Comparison of ENCODE assay signal across 7 cellular contexts in the genomic region with DNA sequence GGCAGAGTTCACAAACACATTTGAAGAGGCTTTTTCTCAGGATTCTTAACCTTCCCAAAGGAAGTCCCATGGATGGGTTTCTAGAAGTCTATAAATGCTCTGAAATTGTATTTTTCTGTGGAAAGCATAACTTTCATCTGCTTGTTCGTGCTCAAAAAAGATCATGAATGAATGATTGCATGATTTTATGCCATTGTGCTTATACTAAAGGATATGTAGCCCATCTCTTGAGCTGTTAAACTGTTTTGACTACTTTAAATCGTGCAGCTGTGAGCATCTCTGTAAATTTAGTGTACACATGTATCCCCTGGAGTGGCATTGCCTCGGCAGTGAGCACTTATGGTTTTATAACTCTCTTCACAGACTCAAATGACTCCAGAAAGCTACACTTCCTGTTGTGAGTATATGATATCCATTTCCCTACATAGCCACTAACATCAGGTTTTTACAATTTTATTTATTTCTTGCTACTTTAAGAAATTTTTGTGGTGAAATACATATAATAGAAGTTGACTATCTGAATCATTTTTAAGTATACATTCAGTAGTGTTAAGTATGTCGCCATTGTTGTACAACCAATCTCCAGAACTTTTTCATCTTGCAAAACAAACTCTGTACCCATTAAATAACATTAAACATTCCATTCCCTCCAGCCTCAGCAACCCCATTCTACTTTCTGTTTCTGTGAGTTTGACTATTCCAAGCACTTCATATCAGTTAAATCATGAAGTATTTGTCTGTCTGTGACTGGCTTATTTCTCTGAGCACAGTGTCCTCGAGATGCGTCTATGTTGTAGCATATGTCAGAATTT. TPM values are rescaled to one million over a fixed set of nuclear protein-coding genes. Genes with fewer than 3 reads are reported as not detected.
A peak's percentile ranks its signal among the peaks of the same experiment; 100 is the strongest.
DNase-seq lines count a peak whose midpoint lies in the region; ATAC-seq and TF ChIP-seq lines count a peak whose summit lies in the region.

No MANE protein-coding gene starts in this region.

- no peaks in the 10 kb centered on the region for H3K9me3 Mint-ChIP-seq in progenitor cell of endocrine pancreas (ENCODE audit: low read depth)

- H3K9me3 ChIP-seq in GM23248 (ENCODE audit: low read depth) (no peaks in the 10 kb centered on the region), T-helper 17 cell (ENCODE audit: control insufficient read depth, low read length, poor library complexity, severe bottlenecking) (no peaks in the 10 kb centered on the region), smooth muscle cell (replicated peaks; ENCODE audit: low read depth) (no peaks in the 10 kb centered on the region)

- H3K9me2 ChIP-seq in GM23248 (ENCODE audit: insufficient read depth) = no peaks in the 10 kb centered on the region

- H3K4me1 Mint-ChIP-seq in T-helper 17 cell = peaks cover 70% of the 10 kb centered on the region
- H3K4me1 Mint-ChIP-seq in progenitor cell of endocrine pancreas (ENCODE audit: low read depth) = peaks cover 25% of the 10 kb centered on the region

- H3K4me1 ChIP-seq in GM23248 (ENCODE audit: insufficient read depth) (peaks cover 38% of the 10 kb centered on the region), smooth muscle cell (ENCODE audit: low read depth) (peaks cover 6% of the 10 kb centered on the region)

- H3K27me3 ChIP-seq in GM23248 (replicated peaks; ENCODE audit: insufficient read depth) = no peaks in the 10 kb centered on the region
- no peaks in the 10 kb centered on the region for H3K27me3 ChIP-seq in smooth muscle cell (ENCODE audit: low read depth)

- peak overlapping the region; percentile 96 for H3K4me2 ChIP-seq in GM23248 (ENCODE audit: unreplicated experiment)
- peak overlapping the region; percentile 99 for H3K4me2 ChIP-seq in smooth muscle cell

- H3K27ac Mint-ChIP-seq in T-helper 17 cell (peak overlapping the region; percentile 100), progenitor cell of endocrine pancreas (no peak overlapping the region)

- 19 to 22% methylated on average over 6 of the region's 6 CpGs for WGBS in GM23248 (ENCODE audit: low coverage in 1 of 2, low lambda C conversion rate in 2 of 2, missing lambda C conversion rate in 2 of 2), 2 experiments
- WGBS in smooth muscle cell (ENCODE audit: low lambda C conversion rate) = 68% methylated on average over 6 of the region's 6 CpGs

- H3K27ac ChIP-seq in GM23248 = peak overlapping the region; percentile 100
- H3K27ac ChIP-seq in smooth muscle cell (ENCODE audit: low read depth) = peak overlapping the region; percentile 100

- H3K4me3 ChIP-seq in GM23248 (peak overlapping the region; percentile 93), smooth muscle cell (peak overlapping the region; percentile 88)

- H3K36me3 Mint-ChIP-seq in T-helper 17 cell (ENCODE audit: low read depth) = peaks cover 4% of the 10 kb centered on the region
- H3K36me3 Mint-ChIP-seq in progenitor cell of endocrine pancreas (ENCODE audit: insufficient read depth) = peaks cover 2% of the 10 kb centered on the region

- H3F3A ChIP-seq in GM23248 (ENCODE audit: insufficient read depth) (peaks cover 100% of the 10 kb centered on the region), smooth muscle cell (ENCODE audit: low read depth) (peaks cover 79% of the 10 kb centered on the region)

- H3K4me3 Mint-ChIP-seq in T-helper 17 cell (peak overlapping the region; percentile 92), progenitor cell of endocrine pancreas (ENCODE audit: low read depth) (no peak overlapping the region)

- in situ Hi-C loops in GM23248 (cut with MboI) = no loop called here

- H3K9ac ChIP-seq in GM23248 (peak overlapping the region; percentile 100), smooth muscle cell (ENCODE audit: low read depth) (peak overlapping the region; percentile 35)

- H2AFZ ChIP-seq in GM23248 (no peak overlapping the region), smooth muscle cell (ENCODE audit: low read depth) (no peak overlapping the region)

- DNase-seq in GM23248 (peak; percentile 62), T-helper 17 cell (no peak), fibroblast of peridontal ligament (ENCODE audit: extremely low read depth) (peak; percentile 86), smooth muscle cell (lab: John Stamatoyannopoulos, UW; ENCODE audit: unreplicated experiment) (no peak), RKO (ENCODE audit: low spot score) (no peak), DMS 273 (lab: John Stamatoyannopoulos, UW; ENCODE audit: unreplicated experiment) (no peak), progenitor cell of endocrine pancreas (ENCODE audit: low spot score, unreplicated experiment) (no peak)

- TF ChIP-seq CTCF in smooth muscle cell (IDR thresholded peaks at IDR 0.05; ENCODE audit: borderline replicate concordance, insufficient read depth, poor library complexity, severe bottlenecking) = no peak
- no peak for TF ChIP-seq CTCF in progenitor cell of endocrine pancreas (IDR thresholded peaks at IDR 0.05; ENCODE audit: unreplicated experiment)

- H3K79me2 ChIP-seq in GM23248 (ENCODE audit: insufficient read depth) (peaks cover 100% of the 10 kb centered on the region), smooth muscle cell (ENCODE audit: low read depth) (peaks cover 100% of the 10 kb centered on the region)

- H3K27me3 Mint-ChIP-seq in T-helper 17 cell (no peaks in the 10 kb centered on the region), progenitor cell of endocrine pancreas (no peaks in the 10 kb centered on the region)

- peak; percentile 3 for ATAC-seq in T-helper 17 cell

- H4K20me1 ChIP-seq in GM23248 (ENCODE audit: insufficient read depth) (peaks cover 69% of the 10 kb centered on the region), smooth muscle cell (ENCODE audit: low read depth) (peaks cover 100% of the 10 kb centered on the region)

- H3K36me3 ChIP-seq in GM23248 (ENCODE audit: low read depth) (peaks cover 48% of the 10 kb centered on the region), smooth muscle cell (ENCODE audit: low read depth) (no peaks in the 10 kb centered on the region)

RNA-seq across cellular contexts. Expression of gene NEAT1, which starts 8.0 kb away (rescaled TPM):
- total RNA-seq in GM23248 (2014; rRNA removed; shearing (Covaris generic)) = 74.3 and 143 TPM in 2 replicates
- polyA plus RNA-seq in GM23248 (2016; fragmentation: Nextera tagmentation; extraction: Ambion mirVana) (36.2 and 50.7 TPM in 2 replicates), smooth muscle cell (14.9 and 84.6 TPM in 2 replicates)
- total RNA-seq in T-helper 17 cell (100 to 1,000 TPM; 554 to 555 TPM), smooth muscle cell (142 and 155 TPM in 2 replicates), progenitor cell of endocrine pancreas (78.8 and 99.9 TPM in 2 replicates)

RNA-seq across cellular contexts. Expression of gene FRMD8, which starts 44.2 kb away (rescaled TPM):
- total RNA-seq in GM23248 (2014; rRNA removed; shearing (Covaris generic)) = 80.2 and 106 TPM in 2 replicates
- 25.4 and 30.0 TPM in 2 replicates for polyA plus RNA-seq in GM23248 (2016; fragmentation: Nextera tagmentation; extraction: Ambion mirVana)
- 10 to 100 TPM; 29.2 to 37.5 TPM for total RNA-seq in T-helper 17 cell
- total RNA-seq in smooth muscle cell = 16.7 and 19.1 TPM in 2 replicates
- polyA plus RNA-seq in smooth muscle cell = 37.8 and 40.8 TPM in 2 replicates
- total RNA-seq in progenitor cell of endocrine pancreas = 27.3 and 27.5 TPM in 2 replicates

RNA-seq across cellular contexts. Expression of gene SLC25A45, which starts 48.2 kb away (rescaled TPM):
- total RNA-seq in GM23248 (2014; rRNA removed; shearing (Covaris generic)) = 3.6 and 6.4 TPM in 2 replicates
- polyA plus RNA-seq in GM23248 (2016; fragmentation: Nextera tagmentation; extraction: Ambion mirVana) (3.7 and 3.9 TPM in 2 replicates), smooth muscle cell (3.4 and 7.7 TPM in 2 replicates)
- total RNA-seq in T-helper 17 cell (10 to 100 TPM; 57.7 to 61.6 TPM), smooth muscle cell (0.81 and 2.2 TPM in 2 replicates), progenitor cell of endocrine pancreas (4.0 and 5.3 TPM in 2 replicates)

Comparison
In these comparisons a context has a peak if more than half of its experiments do, and no peak if none do; other contexts are left out.
1. DNase-seq: peak in GM23248 (single experiment) and fibroblast of peridontal ligament (single experiment); none in T-helper 17 cell (0 of 3), smooth muscle cell (single experiment), RKO (single experiment), DMS 273 (single experiment) and progenitor cell of endocrine pancreas (single experiment).